In the genomic region with DNA sequence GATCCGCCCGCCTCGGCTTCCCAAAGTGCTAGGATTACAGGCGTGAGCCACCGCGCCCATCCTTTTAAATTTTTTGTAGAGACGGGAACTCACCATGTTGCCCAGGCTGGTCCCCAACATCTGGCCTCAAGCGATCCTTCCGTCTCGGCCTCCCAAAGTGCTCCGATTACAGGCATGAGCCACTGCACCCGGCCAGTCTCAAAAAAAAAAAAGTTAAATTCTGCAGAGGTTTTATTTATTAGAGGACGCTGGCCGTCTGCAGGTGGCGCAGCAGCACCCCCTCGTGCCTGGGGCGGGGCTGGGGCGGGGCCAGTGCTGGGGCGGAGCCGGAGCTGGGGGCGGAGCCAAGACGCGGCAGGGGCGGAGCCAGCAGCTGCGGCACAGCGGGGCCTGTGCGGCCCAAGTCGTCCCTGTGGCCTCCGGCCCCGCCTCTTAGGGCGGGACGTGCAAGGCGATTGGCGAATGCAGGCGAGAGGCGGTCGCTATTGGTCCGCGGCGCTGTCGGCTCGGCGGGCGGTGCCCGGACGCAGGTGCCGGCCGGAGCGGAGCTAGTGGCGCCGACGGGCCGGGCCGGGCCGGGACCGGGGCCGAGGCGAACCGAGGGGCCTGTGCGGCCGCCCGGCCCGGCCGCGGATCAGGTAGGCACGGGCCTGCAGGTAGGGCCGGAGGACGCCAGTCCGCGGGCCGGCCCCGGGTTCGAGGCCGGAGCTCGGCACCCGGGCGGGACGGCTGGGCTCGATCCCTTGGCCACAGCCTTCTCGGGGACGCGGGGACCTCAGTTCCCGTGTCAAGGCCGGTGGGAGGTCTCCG, we compare ENCODE assay signal across 1 cellular context.
TF ChIP-seq lines count a peak whose summit lies in the region.

Gene MARCHF2 (plus strand): TSS at position 523 of the 810 bp plus-strand sequence. CDS start 8,536 bp downstream, outside the sequence.

TF ChIP-seq in IMR-90, 13 proteins besides CTCF, POLR2A, EP300 and RAD21 (continued from another document):
- TF ChIP-seq RCOR1 (IDR thresholded peaks at IDR 0.05; ENCODE audit: insufficient replicate concordance, low read length) (no peak), FOS (IDR thresholded peaks at IDR 0.05; ENCODE audit: low read depth, low read length) (peak; percentile 46; the same call in 1 of the 2 replicates), CHD1 (IDR thresholded peaks at IDR 0.05; ENCODE audit: low read depth, low read length) (no peak), MAZ (IDR thresholded peaks at IDR 0.05; ENCODE audit: borderline replicate concordance, low read depth, low read length) (peak; percentile 88; the same call in 1 of the 2 replicates)
